ENCODE assay signal across 25 cellular contexts in genomic region chr10:124830445-124830844, GRCh38. TPM values are rescaled to one million over a fixed set of nuclear protein-coding genes. Genes with fewer than 3 reads are reported as not detected.
A peak's percentile ranks its signal among the peaks of the same experiment; 100 is the strongest.
DNase-seq lines count a peak whose midpoint lies in the region; ATAC-seq and TF ChIP-seq lines count a peak whose summit lies in the region.
"Had no signal": no experiment of that assay in that cellular context is flagged by ENCODE, and none has a peak within 500 bp of the region (broad histone marks: within the 10 kb centered on the region; RNA-seq: fewer than 3 reads in every experiment).

No MANE protein-coding gene starts in this region.

- H3K36me3 ChIP-seq in subcutaneous abdominal adipose tissue (ENCODE audit: control insufficient read depth in 5 of 5, insufficient read depth in 5 of 5, low read length in 5 of 5) = peaks cover 42 to 78% (median 59%) of the 10 kb centered on the region in 5 donors

- no peak overlapping the region for H3K4me3 ChIP-seq in subcutaneous abdominal adipose tissue (ENCODE audit: low read depth in 1 of 5, low read length in 5 of 5)
- H3K4me3 ChIP-seq: GM23338 had no signal

- intact Hi-C loops in posterior cingulate gyrus (cut with DNase I) = no loop called here

- DNase-seq in Ammon's horn (ENCODE audit: low spot score) (peak; percentile 32), mesothelial cell of epicardium (ENCODE audit: low spot score in 2 of 2, unreplicated experiment in 2 of 2) (no peak), Kasumi-1 (lab: John Stamatoyannopoulos, UW) (no peak), GM13976 (ENCODE audit: low spot score) (no peak), posterior cingulate gyrus (no peak)
- DNase-seq: 8988T; ACHN; DMS153; DND-41; H9; IMR-90; KG1; MM.1S; NCI-H1417; NCI-H1694; NCI-H2029 treated with DMSO at 0.1 percent for 48 hours; NCI-H446 treated with DMSO at 0.1 percent for 48 hours; NCI-H526; NCI-H82; NK-92 treated with Interleukin-12 subunit alpha and Interleukin-12 subunit beta, amount 100 ng/mL, for 24 hours; PC-3 had no signal

- H3K4me1 ChIP-seq in subcutaneous abdominal adipose tissue (ENCODE audit: control insufficient read depth in 5 of 5, insufficient read depth in 5 of 5, low read length in 5 of 5) = peaks cover 0 to 6% (median 0%) of the 10 kb centered on the region in 5 donors

- H3K4me3 Mint-ChIP-seq in mesothelial cell of epicardium = no peak overlapping the region
- H3K4me3 Mint-ChIP-seq: GM23338, H9 had no signal

- no peaks in the 10 kb centered on the region for H3K9me3 ChIP-seq in subcutaneous abdominal adipose tissue (ENCODE audit: control insufficient read depth in 5 of 5, low read length in 5 of 5)

- H3K9me3 Mint-ChIP-seq in mesothelial cell of epicardium = no peaks in the 10 kb centered on the region
- H3K9me3 Mint-ChIP-seq: GM23338, H9 had no signal

- in situ Hi-C loops in GM13976 (cut with MboI; ENCODE audit: low sequenced_read_pairs, unreplicated experiment) = loop anchor here (25.0 kb wide), 1 partner anchor 293 kb away; no protein-coding TSS in a partner anchor

- TF ChIP-seq CTCF in mesothelial cell of epicardium (IDR thresholded peaks at IDR 0.05; ENCODE audit: unreplicated experiment) (no peak), GM13976 (IDR thresholded peaks at IDR 0.05; ENCODE audit: borderline replicate concordance, control extremely low read depth, extremely low read depth, insufficient read depth, missing control alignments) (no peak)

- H3K27me3 ChIP-seq in subcutaneous abdominal adipose tissue (ENCODE audit: control insufficient read depth in 5 of 5, insufficient read depth in 4 of 5, low read length in 5 of 5) = no peaks in the 10 kb centered on the region

- H3K9ac ChIP-seq in subcutaneous abdominal adipose tissue (ENCODE audit: low read length in 5 of 5) = no peak overlapping the region

- H3K27ac ChIP-seq in cingulate gyrus (ENCODE audit: low read depth, low read length) (peak overlapping the region; percentile 23), subcutaneous abdominal adipose tissue (ENCODE audit: low read depth, low read length) (peak overlapping the region; percentile 11)

- H3K36me3 Mint-ChIP-seq in mesothelial cell of epicardium = peaks cover 36% of the 10 kb centered on the region

- peak overlapping the region; percentile 83 for H3K27ac Mint-ChIP-seq in mesothelial cell of epicardium
- H3K27ac Mint-ChIP-seq: GM23338, H9 had no signal

- peaks cover 17% of the 10 kb centered on the region for H3K4me1 Mint-ChIP-seq in mesothelial cell of epicardium
- H3K4me1 Mint-ChIP-seq: GM23338, H9 had no signal

- ATAC-seq in GM19395 (IDR thresholded peaks at IDR 0.05; ENCODE audit: unreplicated experiment) = no peak
- ATAC-seq: GM23338, PC-3 had no signal

- no peaks in the 10 kb centered on the region for H3K27me3 Mint-ChIP-seq in mesothelial cell of epicardium (ENCODE audit: low read depth)

RNA-seq across cellular contexts. Expression of gene ABRAXAS2, which starts 28.8 kb away (rescaled TPM):
- total RNA-seq in mesothelial cell of epicardium = 13.7 to 14.8 TPM (median 14.1 TPM) in 3 replicates

RNA-seq across cellular contexts. Expression of gene EEF1AKMT2, which starts 38.8 kb away (rescaled TPM):
- 20.9 to 24.2 TPM (median 23.0 TPM) in 3 replicates for total RNA-seq in mesothelial cell of epicardium
